23 cellular contexts compared by ENCODE assay signal in genomic region chr18:79598046-79598884, GRCh38.
A peak's percentile ranks its signal among the peaks of the same experiment; 100 is the strongest.
DNase-seq lines count a peak whose midpoint lies in the region; ATAC-seq and TF ChIP-seq lines count a peak whose summit lies in the region.
"Had no signal": no experiment of that assay in that cellular context is flagged by ENCODE, and none has a peak within 500 bp of the region (broad histone marks: within the 10 kb centered on the region; RNA-seq: fewer than 3 reads in every experiment).

No MANE protein-coding gene starts in this region.

- H3K9me3 ChIP-seq in ovary, result no peaks in the 10 kb centered on the region
- H3K9me3 ChIP-seq: SJCRH30 had no signal

- TF ChIP-seq CTCF in ovary (IDR thresholded peaks at IDR 0.05), result no peak

- no peaks in the 10 kb centered on the region for H3K4me1 ChIP-seq in ovary (ENCODE audit: insufficient read depth)
- H3K4me1 ChIP-seq: gastroesophageal sphincter, tibial artery had no signal

- H3K27ac ChIP-seq in ovary, result no peak overlapping the region
- H3K27ac ChIP-seq: brain microvascular endothelial cell, dorsolateral prefrontal cortex, gastroesophageal sphincter, SJCRH30, tibial artery, VCaP had no signal

- TF ChIP-seq EP300 in ovary (IDR thresholded peaks at IDR 0.05), result no peak

- H3K36me3 ChIP-seq in ovary, result no peaks in the 10 kb centered on the region
- H3K36me3 ChIP-seq: brain microvascular endothelial cell, gastroesophageal sphincter, SJCRH30, tibial artery had no signal

- H3K27me3 ChIP-seq in ovary, result no peaks in the 10 kb centered on the region
- H3K27me3 ChIP-seq: SJCRH30 had no signal

- ATAC-seq in left cardiac atrium, result no peak
- no peak for ATAC-seq in esophagus mucosa
- ATAC-seq: gastroesophageal sphincter, T-helper 17 cell had no signal

- TF ChIP-seq POLR2A in ovary (IDR thresholded peaks at IDR 0.05), result no peak

- WGBS in ovary, 3 donors, result 92 to 93% (median 93%) methylated on average over 36 of the region's 36 CpGs

- intact Hi-C loops in left cardiac atrium (cut with DNase I) (loop anchor here in 1 of 2 donors (10.0 kb wide), 1 partner anchor 63 kb away; no protein-coding TSS in a partner anchor), ovary (cut with DNase I) (no loop called here)

- DNase-seq in NCI-H2107 treated with DMSO at 0.1 percent for 48 hours (lab: John Stamatoyannopoulos, UW; ENCODE audit: unreplicated experiment) (peak; percentile 8), NCI-H2107 (lab: John Stamatoyannopoulos, UW) (no peak), NCI-H146 treated with DMSO at 0.1 percent for 48 hours (lab: John Stamatoyannopoulos, UW; ENCODE audit: unreplicated experiment) (peak; percentile 40), left cardiac atrium (peak; percentile 6), ovary (peak in 4 of 5 donors; percentile 5 to 31 (median 18)), NCI-H526 (lab: John Stamatoyannopoulos, UW) (no peak), globus pallidus (ENCODE audit: low spot score) (no peak)
- DNase-seq: 8988T; activated CD4-positive, alpha-beta memory T cell treated with anti-CD3 and anti-CD28 coated beads, Interleukin-2, amount 10 ng/mL, durations not matched to agents 7 days and 5 days; activated T-cell treated with anti-CD3 and anti-CD28 coated beads, Interleukin-2, amount 50 U/mL, for 1 hour; brain microvascular endothelial cell; Calu3; GDM1; Kasumi-1; mammary epithelial cell; NCI-H1436 treated with DMSO at 0.1 percent for 48 hours; SJCRH30; T-helper 17 cell had no signal

- H3K4me3 ChIP-seq in ovary, result no peak overlapping the region
- H3K4me3 ChIP-seq: dorsolateral prefrontal cortex, gastroesophageal sphincter, SJCRH30, tibial artery had no signal

Comparison
In these comparisons a context has a peak if more than half of its experiments do, and no peak if none do; other contexts are left out.
1. DNase-seq: peak in NCI-H2107 treated with DMSO at 0.1 percent for 48 hours (single experiment), NCI-H146 treated with DMSO at 0.1 percent for 48 hours (single experiment), left cardiac atrium (single experiment) and ovary (4 of 5); none in NCI-H2107 (single experiment), NCI-H526 (0 of 2) and globus pallidus (single experiment).